Comparison of ENCODE assay signal across 8 cellular contexts in genomic region chr2:68225119-68225632, GRCh38. TPM values are rescaled to one million over a fixed set of nuclear protein-coding genes. Genes with fewer than 3 reads are reported as not detected.
DNase-seq lines count a peak whose midpoint lies in the region; ATAC-seq and TF ChIP-seq lines count a peak whose summit lies in the region.

No MANE protein-coding gene starts in this region.

- H3K4me3 ChIP-seq in GM12875 (ENCODE audit: low read depth, low read length), result no peak overlapping the region

- DNase-seq in Ammon's horn (ENCODE audit: low spot score), result peak; percentile 57
- peak; percentile 26 for DNase-seq in NCI-H2227 (lab: John Stamatoyannopoulos, UW; ENCODE audit: unreplicated experiment)
- no peak for DNase-seq in activated naive CD4-positive, alpha-beta T cell treated with anti-CD3 and anti-CD28 coated beads, Interleukin-2, amount 50 U/mL, for 72 hours (ENCODE audit: low spot score in 2 of 2)
- DNase-seq in iris pigment epithelial cell (ENCODE audit: low read depth), result peak; percentile 55
- DNase-seq in hepatic stellate cell (ENCODE audit: low spot score), result no peak
- DNase-seq in COLO829 (ENCODE audit: low spot score), result no peak

- peak; percentile 88 for ATAC-seq in HG02798 (IDR thresholded peaks at IDR 0.05; ENCODE audit: poor library complexity, unreplicated experiment)
- ATAC-seq in activated naive CD4-positive, alpha-beta T cell treated with anti-CD3 and anti-CD28 coated beads, Interleukin-2, amount 50 U/mL, for 72 hours, result peak; percentile 34 to 59

- H3K27ac Mint-ChIP-seq in activated naive CD4-positive, alpha-beta T cell treated with anti-CD3 and anti-CD28 coated beads, Interleukin-2, amount 50 U/mL, for 72 hours, result peak overlapping the region in 1 of 2 donors; percentile 53

- peaks cover 0 to 14% of the 10 kb centered on the region in 2 donors for H3K36me3 Mint-ChIP-seq in activated naive CD4-positive, alpha-beta T cell treated with anti-CD3 and anti-CD28 coated beads, Interleukin-2, amount 50 U/mL, for 72 hours

- TF ChIP-seq CTCF in GM12875 (IDR thresholded peaks at IDR 0.05; ENCODE audit: borderline replicate concordance, insufficient read depth, low read depth, low read length), result peak; percentile 49; the same call in 1 of the 2 replicates

- H3K9me3 Mint-ChIP-seq in activated naive CD4-positive, alpha-beta T cell treated with anti-CD3 and anti-CD28 coated beads, Interleukin-2, amount 50 U/mL, for 72 hours, result no peaks in the 10 kb centered on the region

RNA-seq across cellular contexts. Expression of gene PPP3R1, which starts 27.2 kb away (rescaled TPM):
- total RNA-seq in activated naive CD4-positive, alpha-beta T cell treated with anti-CD3 and anti-CD28 coated beads, Interleukin-2, amount 50 U/mL, for 72 hours, result 10 to 100 TPM; 61.5 to 69.1 TPM

Comparison
In these comparisons a context has a peak if more than half of its experiments do, and no peak if none do; other contexts are left out.
1. DNase-seq: peak in Ammon's horn (single experiment), NCI-H2227 (single experiment) and iris pigment epithelial cell (single experiment); none in activated naive CD4-positive, alpha-beta T cell treated with anti-CD3 and anti-CD28 coated beads, Interleukin-2, amount 50 U/mL, for 72 hours (0 of 2), hepatic stellate cell (single experiment) and COLO829 (single experiment).